ENCODE assay signal across 18 cellular contexts in the genomic region with DNA sequence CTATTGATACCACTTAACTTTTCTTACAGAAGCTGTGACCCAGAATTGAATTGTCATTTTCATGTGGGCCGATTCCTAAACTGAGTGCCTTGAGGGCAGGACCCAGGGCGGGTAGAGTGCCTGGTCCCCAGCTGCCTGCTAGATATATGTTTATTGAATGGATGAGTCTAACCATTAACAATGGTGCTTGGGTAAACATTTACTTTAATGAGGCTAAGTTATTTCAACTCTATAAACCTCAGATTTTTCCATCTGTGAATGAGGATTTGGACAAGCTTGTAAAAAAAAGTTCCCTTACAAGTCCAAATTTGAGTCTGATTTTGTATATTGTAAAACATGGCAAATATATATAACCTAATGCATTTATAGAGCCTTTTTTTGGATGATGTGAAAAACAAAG.
A peak's percentile ranks its signal among the peaks of the same experiment; 100 is the strongest.
DNase-seq lines count a peak whose midpoint lies in the region; ATAC-seq and TF ChIP-seq lines count a peak whose summit lies in the region.
"Had no signal": no experiment of that assay in that cellular context is flagged by ENCODE, and none has a peak within 500 bp of the region (broad histone marks: within the 10 kb centered on the region; RNA-seq: fewer than 3 reads in every experiment).

No MANE protein-coding gene starts in this region.

- H3K18ac ChIP-seq in IMR-90 (ENCODE audit: low read depth, low read length) = peak overlapping the region; percentile 91

- TF ChIP-seq CTCF in IMR-90 (conservative IDR thresholded peaks at IDR 0.05; ENCODE audit: low read depth, low read length) = no peak

- DNase-seq in EH (ENCODE audit: low read depth) (peak; percentile 79), IMR-90 (peak; percentile 81), renal cortical epithelial cell (ENCODE audit: low read depth) (peak; percentile 79)
- DNase-seq in stimulated activated CD4-positive, alpha-beta T cell treated with anti-CD3 and anti-CD28 coated beads, Interleukin-1b, Interleukin-23, amount 100 ng/mL, for 48 hours = no peak
- DNase-seq in activated CD4-positive, alpha-beta T cell treated with anti-CD3 and anti-CD28 coated beads, Interleukin-2, amount 10 ng/mL, durations not matched to agents 7 days and 5 days = no peak
- DNase-seq: activated CD4-positive, alpha-beta T cell treated with anti-CD3 and anti-CD28 coated beads, Interleukin-2, amount 10 ng/mL, durations not matched to agents 24 days and 14 days; activated gamma-delta T cell treated with Interleukin-2 at 50 U/mL for 16 hours; Calu3; GOT3; left ventricle myocardium inferior; NCI-H187; nucleus accumbens; retina had no signal

- H3K27me3 ChIP-seq in IMR-90 (ENCODE audit: control insufficient read depth, insufficient read depth, low read length) = no peaks in the 10 kb centered on the region
- H3K27me3 ChIP-seq in esophagus (ENCODE audit: control insufficient read depth in 1 of 2, insufficient read depth in 2 of 2, low read length in 2 of 2) = no peaks in the 10 kb centered on the region

- no peak overlapping the region for H3K9ac ChIP-seq in IMR-90 (ENCODE audit: low read depth, low read length)

- 0 out of 2 replicates have a peak, but pooled peaks have one; percentile 6 for TF ChIP-seq RAD21 in IMR-90 (IDR thresholded peaks at IDR 0.05; ENCODE audit: low read length)

- H2BK15ac ChIP-seq in IMR-90 (ENCODE audit: low read depth, low read length) = peak overlapping the region; percentile 16; the same call in 1 of the 3 replicates

- peak overlapping the region; percentile 42; the same call in 1 of the 2 replicates for H3K56ac ChIP-seq in IMR-90 (ENCODE audit: extremely low read depth, insufficient read depth, low read length)

- H3K4me1 ChIP-seq in IMR-90 (ENCODE audit: control insufficient read depth, insufficient read depth, low read length) (peaks cover 12% of the 10 kb centered on the region), esophagus (ENCODE audit: control insufficient read depth in 2 of 2, insufficient read depth in 2 of 2, low read length in 1 of 2) (peaks cover 0 to 4% of the 10 kb centered on the region in 2 donors)
- H3K4me1 ChIP-seq: left ventricle myocardium inferior had no signal

- H3K9me1 ChIP-seq in IMR-90 (ENCODE audit: insufficient read depth, low read length) = peaks cover 7% of the 10 kb centered on the region

- peak; percentile 83 for ATAC-seq in IMR-90 (ENCODE audit: low read depth)
- no peak for ATAC-seq in activated CD4-positive, CD25-positive, alpha-beta regulatory T cell treated with anti-CD3 and anti-CD28 coated beads, Interleukin-2, amount 50 U/mL, for 24 hours
- ATAC-seq: stimulated activated effector memory CD8-positive, alpha-beta T cell treated with anti-CD3 and anti-CD28 coated beads, Interleukin-12 subunit alpha, Interleukin-12 subunit beta, amount 100 ng/mL, for 72 hours had no signal

- no peaks in the 10 kb centered on the region for H3K4me1 Mint-ChIP-seq in activated CD4-positive, alpha-beta T cell treated with anti-CD3 and anti-CD28 coated beads, Interleukin-2, amount 10 ng/mL, durations not matched to agents 7 days and 5 days
- H3K4me1 Mint-ChIP-seq: activated CD4-positive, alpha-beta T cell treated with anti-CD3 and anti-CD28 coated beads, Interleukin-2, amount 10 ng/mL, durations not matched to agents 24 days and 14 days; B cell had no signal

- TF ChIP-seq POLR2A in IMR-90 (IDR thresholded peaks at IDR 0.05; ENCODE audit: low read depth, low read length) = no peak

- intact Hi-C loops in IMR-90 (cut with micrococcal nuclease) = loop anchor here (2.0 to 10.0 kb wide), 3 partner anchors 76 to 289 kb away; a partner anchor contains a TSS

- H3K4me3 Mint-ChIP-seq in activated CD4-positive, alpha-beta T cell treated with anti-CD3 and anti-CD28 coated beads, Interleukin-2, amount 10 ng/mL, durations not matched to agents 7 days and 5 days = no peak overlapping the region
- H3K4me3 Mint-ChIP-seq: activated CD4-positive, alpha-beta T cell treated with anti-CD3 and anti-CD28 coated beads, Interleukin-2, amount 10 ng/mL, durations not matched to agents 24 days and 14 days; B cell; stimulated activated effector memory CD8-positive, alpha-beta T cell treated with anti-CD3 and anti-CD28 coated beads, Interleukin-12 subunit alpha, Interleukin-12 subunit beta, amount 100 ng/mL, for 72 hours had no signal

- no peaks in the 10 kb centered on the region for H4K20me1 ChIP-seq in IMR-90 (ENCODE audit: insufficient read depth, low read length)

- no peak overlapping the region for H2AK5ac ChIP-seq in IMR-90 (ENCODE audit: low read depth, low read length)

- WGBS in IMR-90 (ENCODE audit: extremely low coverage in 2 of 2, insufficient read length in 1 of 2), 2 experiments = no CpG with 5 or more reads among the region's 2 CpGs
- WGBS in esophagus, 2 donors = 35 to 49% methylated on average over 2 of the region's 2 CpGs

- no peak overlapping the region for H2AFZ ChIP-seq in IMR-90 (replicated peaks; ENCODE audit: low read length, poor library complexity)

- H2BK5ac ChIP-seq in IMR-90 (ENCODE audit: low read depth, low read length, poor library complexity, severe bottlenecking) = peak overlapping the region; percentile 86

- BruUV-seq in IMR-90 (replicated peaks; lab: Mats Ljungman, UMichigan) = no TSS peak

- dilution Hi-C loops in IMR-90 (cut with HindIII; ENCODE audit: low sequenced_read_pairs, unreplicated experiment) = no loop called here

- in situ Hi-C loops in IMR-90 (cut with MboI; ENCODE audit: low sequenced_read_pairs) = no loop called here

- H3K4ac ChIP-seq in IMR-90 (ENCODE audit: low read depth, low read length) = peak overlapping the region; percentile 70; the same call in 1 of the 2 replicates

- peak overlapping the region; percentile 58 for H4K91ac ChIP-seq in IMR-90 (ENCODE audit: insufficient read depth, low read depth, low read length)

- H2AK9ac ChIP-seq in IMR-90 (replicated peaks; ENCODE audit: low read depth, low read length, poor library complexity) = no peak overlapping the region

- no peaks in the 10 kb centered on the region for H3K9me3 Mint-ChIP-seq in activated CD4-positive, alpha-beta T cell treated with anti-CD3 and anti-CD28 coated beads, Interleukin-2, amount 10 ng/mL, durations not matched to agents 7 days and 5 days
- H3K9me3 Mint-ChIP-seq: stimulated activated effector memory CD8-positive, alpha-beta T cell treated with anti-CD3 and anti-CD28 coated beads, Interleukin-12 subunit alpha, Interleukin-12 subunit beta, amount 100 ng/mL, for 72 hours had no signal

- CTCF ChIA-PET in IMR-90 (lab: Yijun Ruan, JAX) = interaction anchor here (0.6 to 0.8 kb wide), 2 partner anchors 169 to 243 kb away, joined by 3 read pairs; no protein-coding TSS in a partner anchor
- CTCF ChIA-PET in activated CD4-positive, alpha-beta T cell treated with anti-CD3 and anti-CD28 coated beads, Interleukin-2, amount 10 ng/mL, durations not matched to agents 7 days and 5 days (lab: Charles Lee) = no interaction called here

- peak overlapping the region; percentile 50 to 72 for H4K8ac ChIP-seq in IMR-90 (ENCODE audit: low read depth in 2 of 2, low read length in 2 of 2)

- no peaks in the 10 kb centered on the region for H3K36me3 ChIP-seq in IMR-90 (ENCODE audit: control insufficient read depth, insufficient read depth, low read length)
- H3K36me3 ChIP-seq in esophagus (ENCODE audit: control insufficient read depth in 2 of 2, insufficient read depth in 2 of 2, low read length in 1 of 2) = no peaks in the 10 kb centered on the region
- H3K36me3 ChIP-seq: left ventricle myocardium inferior, thoracic aorta had no signal

- H2BK20ac ChIP-seq in IMR-90 (ENCODE audit: low read depth, low read length) = peak overlapping the region; percentile 80

- no peaks in the 10 kb centered on the region for H3K36me3 Mint-ChIP-seq in activated CD4-positive, alpha-beta T cell treated with anti-CD3 and anti-CD28 coated beads, Interleukin-2, amount 10 ng/mL, durations not matched to agents 7 days and 5 days (ENCODE audit: low read depth)
- H3K36me3 Mint-ChIP-seq: stimulated activated effector memory CD8-positive, alpha-beta T cell treated with anti-CD3 and anti-CD28 coated beads, Interleukin-12 subunit alpha, Interleukin-12 subunit beta, amount 100 ng/mL, for 72 hours had no signal

- peak overlapping the region; percentile 61; the same call in 1 of the 2 replicates for H3K23ac ChIP-seq in IMR-90 (ENCODE audit: low read depth, low read length)

- H2BK120ac ChIP-seq in IMR-90 (ENCODE audit: low read depth, low read length) = peak overlapping the region; percentile 87

- H4K5ac ChIP-seq in IMR-90 (ENCODE audit: low read depth, low read length) = peak overlapping the region; percentile 68

- H3K27ac ChIP-seq in IMR-90 (ENCODE audit: insufficient read depth, low read length) = peak overlapping the region; percentile 86; the same call in 1 of the 2 replicates
- H3K27ac ChIP-seq in esophagus (ENCODE audit: low read depth in 2 of 2, low read length in 1 of 2) = peak overlapping the region; percentile 76 to 86
- H3K27ac ChIP-seq: left ventricle myocardium inferior, thoracic aorta had no signal

- no peak overlapping the region for H3K27ac Mint-ChIP-seq in activated CD4-positive, alpha-beta T cell treated with anti-CD3 and anti-CD28 coated beads, Interleukin-2, amount 10 ng/mL, durations not matched to agents 7 days and 5 days
- H3K27ac Mint-ChIP-seq: activated CD4-positive, alpha-beta T cell treated with anti-CD3 and anti-CD28 coated beads, Interleukin-2, amount 10 ng/mL, durations not matched to agents 24 days and 14 days; B cell; stimulated activated effector memory CD8-positive, alpha-beta T cell treated with anti-CD3 and anti-CD28 coated beads, Interleukin-12 subunit alpha, Interleukin-12 subunit beta, amount 100 ng/mL, for 72 hours had no signal

- POLR2A ChIA-PET in IMR-90 (lab: Charles Lee; ENCODE audit: unreplicated experiment) = no interaction called here
- POLR2A ChIA-PET in activated CD4-positive, alpha-beta T cell treated with anti-CD3 and anti-CD28 coated beads, Interleukin-2, amount 10 ng/mL, durations not matched to agents 7 days and 5 days (lab: Charles Lee) = no interaction called here

- H3K4me2 ChIP-seq in IMR-90 (ENCODE audit: low read depth, low read length) = peak overlapping the region; percentile 31; the same call in 1 of the 2 replicates

- peak overlapping the region; percentile 42 for H3K14ac ChIP-seq in IMR-90 (replicated peaks; ENCODE audit: low read depth, low read length)

- no peaks in the 10 kb centered on the region; a peak in 1 of 4 replicates for H3K79me1 ChIP-seq in IMR-90 (ENCODE audit: low read depth in 1 of 2, low read length in 2 of 2)

- peaks cover 13% of the 10 kb centered on the region for H3K27me3 Mint-ChIP-seq in activated CD4-positive, alpha-beta T cell treated with anti-CD3 and anti-CD28 coated beads, Interleukin-2, amount 10 ng/mL, durations not matched to agents 7 days and 5 days
- H3K27me3 Mint-ChIP-seq: B cell had no signal

- no peaks in the 10 kb centered on the region for H3K9me3 ChIP-seq in IMR-90 (ENCODE audit: control insufficient read depth, insufficient read depth, low read length)
- no peaks in the 10 kb centered on the region for H3K9me3 ChIP-seq in esophagus (ENCODE audit: control insufficient read depth in 2 of 2, insufficient read depth in 1 of 2, low read depth in 1 of 2, low read length in 1 of 2)
- H3K9me3 ChIP-seq: left ventricle myocardium inferior, thoracic aorta had no signal

- H3K4me3 ChIP-seq in IMR-90 (ENCODE audit: insufficient read depth, low read depth, low read length) (no peak overlapping the region), esophagus (ENCODE audit: low read depth in 1 of 2, low read length in 2 of 2) (no peak overlapping the region)
- H3K4me3 ChIP-seq: left ventricle myocardium inferior, thoracic aorta had no signal

Comparison
In these comparisons a context has a peak if more than half of its experiments do, and no peak if none do; other contexts are left out.
1. DNase-seq: peak in EH (single experiment), IMR-90 (single experiment) and renal cortical epithelial cell (single experiment); none in stimulated activated CD4-positive, alpha-beta T cell treated with anti-CD3 and anti-CD28 coated beads, Interleukin-1b, Interleukin-23, amount 100 ng/mL, for 48 hours (single experiment) and activated CD4-positive, alpha-beta T cell treated with anti-CD3 and anti-CD28 coated beads, Interleukin-2, amount 10 ng/mL, durations not matched to agents 7 days and 5 days (single experiment).